14 cellular contexts compared by ENCODE assay signal in genomic region chr13:112756967-112757758, GRCh38.
DNase-seq lines count a peak whose midpoint lies in the region; ATAC-seq, FAIRE-seq and TF ChIP-seq lines count a peak whose summit lies in the region.
"Had no signal": no experiment of that assay in that cellular context is flagged by ENCODE, and none has a peak within 500 bp of the region (broad histone marks: within the 10 kb centered on the region; RNA-seq: fewer than 3 reads in every experiment).

No MANE protein-coding gene starts in this region.

- H3K36me3 ChIP-seq in astrocyte (ENCODE audit: insufficient read depth, low read length) (no peaks in the 10 kb centered on the region), testis (ENCODE audit: low read depth, missing control alignments) (no peaks in the 10 kb centered on the region), H7 (replicated peaks; ENCODE audit: control insufficient read depth, insufficient read depth, low read length) (no peaks in the 10 kb centered on the region)
- H3K36me3 ChIP-seq: sigmoid colon, uterus had no signal

- H3K4me1 ChIP-seq in astrocyte (ENCODE audit: insufficient read depth, low read length) = no peaks in the 10 kb centered on the region
- peaks cover 24% of the 10 kb centered on the region for H3K4me1 ChIP-seq in testis

- H3K9me3 Mint-ChIP-seq in astrocyte (ENCODE audit: unreplicated experiment) = no peaks in the 10 kb centered on the region
- no peaks in the 10 kb centered on the region for H3K9me3 Mint-ChIP-seq in stimulated activated memory B cell treated with anti-CD40 and anti-IgM and Interleukin-4, amounts not matched to agents 10 μg/mL and 1 μg/mL and 100 μg/mL, for 72 hours
- H3K9me3 Mint-ChIP-seq: activated T-cell treated with anti-CD3 and anti-CD28 coated beads, Interleukin-2, amount 50 U/mL, for 4 hours had no signal

- no peak for TF ChIP-seq POLR2A in testis (IDR thresholded peaks at IDR 0.05)

- no peak overlapping the region for H3K4me2 ChIP-seq in astrocyte (ENCODE audit: low read length)

- H3K27me3 ChIP-seq in astrocyte (ENCODE audit: insufficient read depth, low read length) = no peaks in the 10 kb centered on the region
- H3K27me3 ChIP-seq in testis = no peaks in the 10 kb centered on the region
- H3K27me3 ChIP-seq in H7 (ENCODE audit: control insufficient read depth, insufficient read depth, low read length) = no peaks in the 10 kb centered on the region
- H3K27me3 ChIP-seq: sigmoid colon, uterus had no signal

- H3K9ac ChIP-seq in astrocyte (ENCODE audit: low read length) = no peak overlapping the region

- H2AFZ ChIP-seq in astrocyte (ENCODE audit: low read depth, low read length) = no peak overlapping the region

- WGBS in testis, 2 donors = 56 to 68% methylated on average over 16 of the region's 16 CpGs

- intact Hi-C loops in testis (cut with DNase I; ENCODE audit: low total_unique reads) = no loop called here

- no peak overlapping the region for H3K4me3 ChIP-seq in astrocyte (ENCODE audit: insufficient read depth, low read depth, low read length)
- no peak overlapping the region for H3K4me3 ChIP-seq in testis
- H3K4me3 ChIP-seq in H7 (ENCODE audit: insufficient read depth, low read depth, low read length) = no peak overlapping the region
- H3K4me3 ChIP-seq: sigmoid colon, uterus had no signal

- peaks cover 18% of the 10 kb centered on the region for H3K4me1 Mint-ChIP-seq in astrocyte (ENCODE audit: low read depth, unreplicated experiment)
- peaks cover 4% of the 10 kb centered on the region for H3K4me1 Mint-ChIP-seq in stimulated activated memory B cell treated with anti-CD40 and anti-IgM and Interleukin-4, amounts not matched to agents 10 μg/mL and 1 μg/mL and 100 μg/mL, for 72 hours

- no peaks in the 10 kb centered on the region for H3K79me2 ChIP-seq in astrocyte (ENCODE audit: insufficient read depth, low read length)

- H4K20me1 ChIP-seq in astrocyte (ENCODE audit: insufficient read depth, low read length) = no peaks in the 10 kb centered on the region

- H3K9me3 ChIP-seq in astrocyte (ENCODE audit: insufficient read depth, low read depth, low read length) (no peaks in the 10 kb centered on the region), testis (no peaks in the 10 kb centered on the region)
- H3K9me3 ChIP-seq: sigmoid colon, uterus had no signal

- H3K27me3 Mint-ChIP-seq in astrocyte (ENCODE audit: low read depth, unreplicated experiment) = no peaks in the 10 kb centered on the region
- H3K27me3 Mint-ChIP-seq in stimulated activated memory B cell treated with anti-CD40 and anti-IgM and Interleukin-4, amounts not matched to agents 10 μg/mL and 1 μg/mL and 100 μg/mL, for 72 hours = no peaks in the 10 kb centered on the region
- H3K27me3 Mint-ChIP-seq: activated B cell treated with CpG ODN at 0.5 μM for 24 hours had no signal

- no peak overlapping the region for H3K4me3 Mint-ChIP-seq in astrocyte (ENCODE audit: unreplicated experiment)
- H3K4me3 Mint-ChIP-seq in stimulated activated memory B cell treated with anti-CD40 and anti-IgM and Interleukin-4, amounts not matched to agents 10 μg/mL and 1 μg/mL and 100 μg/mL, for 72 hours = no peak overlapping the region
- H3K4me3 Mint-ChIP-seq: activated B cell treated with CpG ODN at 0.5 μM for 24 hours; activated T-cell treated with anti-CD3 and anti-CD28 coated beads, Interleukin-2, amount 50 U/mL, for 4 hours had no signal

- no peak for TF ChIP-seq CTCF in astrocyte (IDR thresholded peaks at IDR 0.05; ENCODE audit: insufficient read depth, low read depth, low read length)
- TF ChIP-seq CTCF in testis (IDR thresholded peaks at IDR 0.05) = no peak

- ATAC-seq in stimulated activated memory B cell treated with anti-CD40 and anti-IgM and Interleukin-4, amounts not matched to agents 10 μg/mL and 1 μg/mL and 100 μg/mL, for 72 hours = no peak
- ATAC-seq: activated T-cell treated with anti-CD3 and anti-CD28 coated beads, Interleukin-2, amount 50 U/mL, for 4 hours had no signal

- no peaks in the 10 kb centered on the region for H3K36me3 Mint-ChIP-seq in astrocyte (ENCODE audit: low read depth, unreplicated experiment)
- peaks cover under 1% of the 10 kb centered on the region for H3K36me3 Mint-ChIP-seq in stimulated activated memory B cell treated with anti-CD40 and anti-IgM and Interleukin-4, amounts not matched to agents 10 μg/mL and 1 μg/mL and 100 μg/mL, for 72 hours

- peak; percentile 88 for DNase-seq in NCI-H146 treated with DMSO at 0.1 percent for 48 hours (lab: John Stamatoyannopoulos, UW; ENCODE audit: unreplicated experiment)
- DNase-seq in astrocyte (ENCODE audit: low read depth) = no peak
- peak; percentile 95 for DNase-seq in medulla oblongata (ENCODE audit: extremely low spot score)
- peak; percentile 57 for DNase-seq in testis
- DNase-seq in H7 = no peak
- DNase-seq in OCI-M2 (lab: John Stamatoyannopoulos, UW; ENCODE audit: unreplicated experiment) = no peak
- DNase-seq: activated B cell treated with CpG ODN at 0.5 μM for 24 hours; activated T-cell treated with anti-CD3 and anti-CD28 coated beads, Interleukin-2, amount 50 U/mL, for 4 hours; NCI-H1436; Right ventricle myocardium superior; sigmoid colon; uterus had no signal

- no peak for FAIRE-seq in astrocyte (lab: Jason Lieb, UNC)
- FAIRE-seq: GM12891 had no signal

- H3K27ac Mint-ChIP-seq in astrocyte (ENCODE audit: unreplicated experiment) = peak overlapping the region; percentile 92
- H3K27ac Mint-ChIP-seq in stimulated activated memory B cell treated with anti-CD40 and anti-IgM and Interleukin-4, amounts not matched to agents 10 μg/mL and 1 μg/mL and 100 μg/mL, for 72 hours = no peak overlapping the region
- H3K27ac Mint-ChIP-seq: activated B cell treated with CpG ODN at 0.5 μM for 24 hours had no signal

- H3K27ac ChIP-seq in astrocyte (ENCODE audit: low read depth, low read length) (no peak overlapping the region), testis (peak overlapping the region in 1 of 2 donors; percentile 37)
- H3K27ac ChIP-seq: sigmoid colon, uterus had no signal

Comparison
In these comparisons a context has a peak if more than half of its experiments do, and no peak if none do; other contexts are left out.
1. DNase-seq: peak in NCI-H146 treated with DMSO at 0.1 percent for 48 hours (single experiment), medulla oblongata (single experiment) and testis (single experiment); none in astrocyte (single experiment), H7 (single experiment) and OCI-M2 (single experiment).